Comparison of ENCODE assay signal across 21 cellular contexts in the genomic region with DNA sequence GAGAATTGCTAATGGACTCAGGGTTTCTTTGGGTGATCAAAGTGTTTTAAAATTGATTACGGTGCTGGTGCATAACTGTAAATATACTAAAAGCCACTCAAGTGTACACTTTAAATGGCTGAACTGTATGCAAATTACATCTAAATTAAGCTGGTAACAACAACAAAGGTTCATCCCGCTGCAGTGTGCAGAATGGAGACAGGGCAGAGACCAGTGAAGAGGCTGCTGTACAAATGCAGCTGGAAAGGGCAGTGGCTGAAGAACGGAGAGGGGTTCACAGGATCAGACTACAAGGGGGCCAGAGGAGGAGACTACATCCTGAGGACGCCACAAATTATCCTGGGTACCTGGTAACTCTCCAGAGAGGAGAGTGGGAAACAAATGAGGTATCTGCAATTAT. TPM values are rescaled to one million over a fixed set of nuclear protein-coding genes. Genes with fewer than 3 reads are reported as not detected.
DNase-seq lines count a peak whose midpoint lies in the region; ATAC-seq and TF ChIP-seq lines count a peak whose summit lies in the region.
"Had no signal": no experiment of that assay in that cellular context is flagged by ENCODE, and none has a peak within 500 bp of the region (broad histone marks: within the 10 kb centered on the region; RNA-seq: fewer than 3 reads in every experiment).

No MANE protein-coding gene starts in this region.

- H3K36me3 Mint-ChIP-seq in activated T-helper 17 cell treated with anti-CD3 and anti-CD28 coated beads, Interleukin-2, amount 50 U/mL, for 72 hours (ENCODE audit: low read depth), result peaks cover 78% of the 10 kb centered on the region
- H3K36me3 Mint-ChIP-seq in CD8-positive, alpha-beta T cell, result peaks cover 75% of the 10 kb centered on the region

- H3K36me3 ChIP-seq in BLaER1 (peaks cover 92% of the 10 kb centered on the region), osteoblast (ENCODE audit: insufficient read depth, low read length) (peaks cover 54% of the 10 kb centered on the region)
- peaks cover 22% of the 10 kb centered on the region for H3K36me3 ChIP-seq in CD8-positive, alpha-beta T cell (ENCODE audit: insufficient read depth, low read length)

- peak; percentile 17 for TF ChIP-seq POLR2A in GM18505 (IDR thresholded peaks at IDR 0.05; ENCODE audit: borderline replicate concordance, extremely low read depth, insufficient read depth, insufficient read length)

- H3K27me3 ChIP-seq in BLaER1, result no peaks in the 10 kb centered on the region
- H3K27me3 ChIP-seq in osteoblast (ENCODE audit: insufficient read depth, low read length), result no peaks in the 10 kb centered on the region
- no peaks in the 10 kb centered on the region for H3K27me3 ChIP-seq in CD8-positive, alpha-beta T cell (ENCODE audit: insufficient read depth, low read length)
- H3K27me3 ChIP-seq: SJCRH30 had no signal

- H3K79me2 ChIP-seq in osteoblast (ENCODE audit: insufficient read depth, low read length), result no peaks in the 10 kb centered on the region

- ATAC-seq in GM18505 (IDR thresholded peaks at IDR 0.05; ENCODE audit: unreplicated experiment), result no peak
- no peak for ATAC-seq in activated T-helper 17 cell treated with anti-CD3 and anti-CD28 coated beads, Interleukin-2, amount 50 U/mL, for 72 hours (replicated peaks)
- ATAC-seq in CD8-positive, alpha-beta T cell, result no peak
- no peak for ATAC-seq in GM19351 (IDR thresholded peaks at IDR 0.05; ENCODE audit: unreplicated experiment)

- no peaks in the 10 kb centered on the region for H3K27me3 Mint-ChIP-seq in activated T-helper 17 cell treated with anti-CD3 and anti-CD28 coated beads, Interleukin-2, amount 50 U/mL, for 72 hours
- H3K27me3 Mint-ChIP-seq in CD8-positive, alpha-beta T cell (ENCODE audit: low read depth), result no peaks in the 10 kb centered on the region

- intact Hi-C loops in CD8-positive, alpha-beta T cell (cut with DNase I, micrococcal nuclease), result no loop called here

- TF ChIP-seq CTCF in osteoblast (IDR thresholded peaks at IDR 0.05; ENCODE audit: extremely low read depth, low read depth, low read length), result no peak
- TF ChIP-seq CTCF in CD8-positive, alpha-beta T cell (IDR thresholded peaks at IDR 0.05), result no peak

- peaks cover 30% of the 10 kb centered on the region for H3K4me1 ChIP-seq in BLaER1
- peaks cover 17% of the 10 kb centered on the region for H3K4me1 ChIP-seq in osteoblast (ENCODE audit: insufficient read depth, low read length)
- H3K4me1 ChIP-seq in CD8-positive, alpha-beta T cell (ENCODE audit: insufficient read depth, low read length), result no peaks in the 10 kb centered on the region
- H3K4me1 ChIP-seq: SJCRH30 had no signal

- H3K4me3 Mint-ChIP-seq in activated T-helper 17 cell treated with anti-CD3 and anti-CD28 coated beads, Interleukin-2, amount 50 U/mL, for 72 hours, result no peak overlapping the region
- H3K4me3 Mint-ChIP-seq in CD8-positive, alpha-beta T cell, result no peak overlapping the region

- H3K27ac ChIP-seq in BLaER1, result 0 out of 2 replicates have a peak overlapping the region, but pooled peaks have one; percentile 50
- H3K27ac ChIP-seq in osteoblast (ENCODE audit: low read depth, low read length), result no peak overlapping the region
- no peak overlapping the region for H3K27ac ChIP-seq in CD8-positive, alpha-beta T cell (ENCODE audit: low read depth, low read length)
- H3K27ac ChIP-seq: GM23248, HL-60, SJCRH30 had no signal

- peaks cover 12% of the 10 kb centered on the region for H3K4me1 Mint-ChIP-seq in activated T-helper 17 cell treated with anti-CD3 and anti-CD28 coated beads, Interleukin-2, amount 50 U/mL, for 72 hours
- no peaks in the 10 kb centered on the region for H3K4me1 Mint-ChIP-seq in CD8-positive, alpha-beta T cell (ENCODE audit: low read depth)

- H3K9ac ChIP-seq in BLaER1, result no peak overlapping the region
- H3K9ac ChIP-seq: GM23248 had no signal

- no peak overlapping the region for H2AFZ ChIP-seq in osteoblast (ENCODE audit: low read length)
- H2AFZ ChIP-seq: GM23248 had no signal

- POLR2A ChIA-PET in CD8-positive, alpha-beta T cell (lab: Charles Lee), result no interaction called here

- no peaks in the 10 kb centered on the region for H3K9me3 Mint-ChIP-seq in activated T-helper 17 cell treated with anti-CD3 and anti-CD28 coated beads, Interleukin-2, amount 50 U/mL, for 72 hours
- no peaks in the 10 kb centered on the region for H3K9me3 Mint-ChIP-seq in CD8-positive, alpha-beta T cell

- H3K4me3 ChIP-seq in BLaER1 (no peak overlapping the region), osteoblast (ENCODE audit: insufficient read depth, low read length) (no peak overlapping the region)
- H3K4me3 ChIP-seq in CD8-positive, alpha-beta T cell (ENCODE audit: low read depth, low read length), result no peak overlapping the region
- H3K4me3 ChIP-seq: GM23248, SJCRH30 had no signal

- peak overlapping the region; percentile 62 for H3K4me2 ChIP-seq in BLaER1
- no peak overlapping the region for H3K4me2 ChIP-seq in osteoblast (ENCODE audit: insufficient read depth, low read length)

- CTCF ChIA-PET in CD8-positive, alpha-beta T cell (lab: Charles Lee), result interaction anchor here (0.6 to 5.3 kb wide), 3 partner anchors 18 to 72 kb away, joined by 3 to 47 read pairs (median 4); no protein-coding TSS in a partner anchor

- H4K20me1 ChIP-seq in BLaER1 (no peaks in the 10 kb centered on the region; the same call in 1 of the 2 replicates), osteoblast (ENCODE audit: insufficient read depth, low read length) (no peaks in the 10 kb centered on the region)

- H3K27ac Mint-ChIP-seq in activated T-helper 17 cell treated with anti-CD3 and anti-CD28 coated beads, Interleukin-2, amount 50 U/mL, for 72 hours, result peak overlapping the region; percentile 44
- no peak overlapping the region for H3K27ac Mint-ChIP-seq in CD8-positive, alpha-beta T cell

- H3K9me3 ChIP-seq in BLaER1 (no peaks in the 10 kb centered on the region), osteoblast (ENCODE audit: low read depth, low read length) (no peaks in the 10 kb centered on the region)
- no peaks in the 10 kb centered on the region for H3K9me3 ChIP-seq in CD8-positive, alpha-beta T cell (ENCODE audit: low read length)
- H3K9me3 ChIP-seq: SJCRH30 had no signal

- DNase-seq in osteoblast (ENCODE audit: insufficient read length, low spot score, missing footprints) (peak; percentile 50), HT-29 (ENCODE audit: low spot score) (no peak)
- DNase-seq in CD8-positive, alpha-beta T cell, result no peak
- DNase-seq: COR-L47, DMS 273 treated with DMSO at 0.1 percent for 48 hours, EL, GM23248, HCEC 1CT, IMR-90, Karpas-422, NCI-H1048, NCI-H1436, NCI-H1930, NCI-H345, NCI-H524 treated with DMSO at 0.1 percent for 48 hours, SJCRH30 had no signal

RNA-seq across cellular contexts. Expression of a gene that starts 9.0 kb away (rescaled TPM):
- 10 to 100 TPM; 24.2 to 43.2 TPM for total RNA-seq in activated T-helper 17 cell treated with anti-CD3 and anti-CD28 coated beads, Interleukin-2, amount 50 U/mL, for 72 hours
- 10.5 and 12.4 TPM in 2 replicates for total RNA-seq in osteoblast
- total RNA-seq in CD8-positive, alpha-beta T cell, result 10 to 100 TPM; 23.0 to 25.7 TPM
- 16.7 and 22.0 TPM in 2 replicates for total RNA-seq in HT-29 (2014; rRNA removed; shearing (Covaris generic))

RNA-seq across cellular contexts. Expression of a gene that starts 36.0 kb away (rescaled TPM):
- 10 to 100 TPM; 30.8 to 40.4 TPM for total RNA-seq in activated T-helper 17 cell treated with anti-CD3 and anti-CD28 coated beads, Interleukin-2, amount 50 U/mL, for 72 hours
- 21.4 and 24.2 TPM in 2 replicates for total RNA-seq in osteoblast
- 10 to 100 TPM; 28.4 to 35.3 TPM for total RNA-seq in CD8-positive, alpha-beta T cell
- total RNA-seq in HT-29 (2014; rRNA removed; shearing (Covaris generic)), result 8.3 and 8.5 TPM in 2 replicates
